ENCODE assay signal across 2 cellular contexts in the genomic region with DNA sequence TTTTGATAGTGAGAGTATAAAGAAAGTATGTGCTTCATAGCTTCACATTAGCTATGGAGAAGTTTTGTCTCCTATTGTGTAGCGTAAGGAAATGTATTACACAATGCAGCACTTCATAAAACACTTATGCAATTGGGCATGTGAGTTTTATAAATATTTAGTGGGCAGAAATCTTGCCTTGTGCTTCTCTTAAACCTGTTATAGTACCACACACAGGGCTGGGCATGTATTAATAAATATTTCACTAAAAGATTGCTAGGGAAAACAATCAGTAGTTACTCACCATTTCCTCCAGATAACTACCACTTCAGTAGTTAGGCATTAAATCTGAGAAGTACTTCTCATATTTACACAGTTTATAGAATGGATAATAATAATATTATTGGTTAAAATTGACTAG.
TF ChIP-seq lines count a peak whose summit lies in the region.

No MANE protein-coding gene starts in this region.

TF ChIP-seq in SK-N-SH, 30 proteins besides CTCF, POLR2A, EP300 and RAD21 (continued from another document):
- TF ChIP-seq, protein P1, sequence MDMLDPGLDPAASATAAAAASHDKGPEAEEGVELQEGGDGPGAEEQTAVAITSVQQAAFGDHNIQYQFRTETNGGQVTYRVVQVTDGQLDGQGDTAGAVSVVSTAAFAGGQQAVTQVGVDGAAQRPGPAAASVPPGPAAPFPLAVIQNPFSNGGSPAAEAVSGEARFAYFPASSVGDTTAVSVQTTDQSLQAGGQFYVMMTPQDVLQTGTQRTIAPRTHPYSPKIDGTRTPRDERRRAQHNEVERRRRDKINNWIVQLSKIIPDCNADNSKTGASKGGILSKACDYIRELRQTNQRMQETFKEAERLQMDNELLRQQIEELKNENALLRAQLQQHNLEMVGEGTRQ (IDR thresholded peaks at IDR 0.05; ENCODE audit: borderline replicate concordance, low read depth, low read length), result no peak
- TF ChIP-seq FOXJ3 (CRISPR knock-in tag; IDR thresholded peaks at IDR 0.05) (no peak), MXI1 (IDR thresholded peaks at IDR 0.05; ENCODE audit: low read depth, low read length) (no peak), SIN3A (IDR thresholded peaks at IDR 0.05; ENCODE audit: borderline replicate concordance, low read depth, low read length) (no peak)
- TF ChIP-seq, protein P2, sequence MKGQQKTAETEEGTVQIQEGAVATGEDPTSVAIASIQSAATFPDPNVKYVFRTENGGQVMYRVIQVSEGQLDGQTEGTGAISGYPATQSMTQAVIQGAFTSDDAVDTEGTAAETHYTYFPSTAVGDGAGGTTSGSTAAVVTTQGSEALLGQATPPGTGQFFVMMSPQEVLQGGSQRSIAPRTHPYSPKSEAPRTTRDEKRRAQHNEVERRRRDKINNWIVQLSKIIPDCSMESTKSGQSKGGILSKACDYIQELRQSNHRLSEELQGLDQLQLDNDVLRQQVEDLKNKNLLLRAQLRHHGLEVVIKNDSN (IDR thresholded peaks at IDR 0.05; ENCODE audit: borderline replicate concordance, low read depth), result no peak

TF ChIP-seq in SK-N-SH treated with all-trans-retinoic acid at 6 μM for 48 hours, 23 proteins besides CTCF, POLR2A, EP300 and RAD21 (continued from another document):
- TF ChIP-seq, protein P3, sequence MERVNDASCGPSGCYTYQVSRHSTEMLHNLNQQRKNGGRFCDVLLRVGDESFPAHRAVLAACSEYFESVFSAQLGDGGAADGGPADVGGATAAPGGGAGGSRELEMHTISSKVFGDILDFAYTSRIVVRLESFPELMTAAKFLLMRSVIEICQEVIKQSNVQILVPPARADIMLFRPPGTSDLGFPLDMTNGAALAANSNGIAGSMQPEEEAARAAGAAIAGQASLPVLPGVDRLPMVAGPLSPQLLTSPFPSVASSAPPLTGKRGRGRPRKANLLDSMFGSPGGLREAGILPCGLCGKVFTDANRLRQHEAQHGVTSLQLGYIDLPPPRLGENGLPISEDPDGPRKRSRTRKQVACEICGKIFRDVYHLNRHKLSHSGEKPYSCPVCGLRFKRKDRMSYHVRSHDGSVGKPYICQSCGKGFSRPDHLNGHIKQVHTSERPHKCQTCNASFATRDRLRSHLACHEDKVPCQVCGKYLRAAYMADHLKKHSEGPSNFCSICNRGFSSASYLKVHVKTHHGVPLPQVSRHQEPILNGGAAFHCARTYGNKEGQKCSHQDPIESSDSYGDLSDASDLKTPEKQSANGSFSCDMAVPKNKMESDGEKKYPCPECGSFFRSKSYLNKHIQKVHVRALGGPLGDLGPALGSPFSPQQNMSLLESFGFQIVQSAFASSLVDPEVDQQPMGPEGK (CRISPR knock-in tag; IDR thresholded peaks at IDR 0.05; ENCODE audit: borderline replicate concordance), result no peak
- no peak for TF ChIP-seq OSR1 (CRISPR knock-in tag; IDR thresholded peaks at IDR 0.05)
